ENCODE assay signal across 1 cellular context in genomic region chr15:42144841-42145375, GRCh38.
TF ChIP-seq lines count a peak whose summit lies in the region.

No MANE protein-coding gene starts in this region.

TF ChIP-seq in WTC11, 78 proteins besides CTCF, POLR2A, EP300 and RAD21 (continued from another document):
- TF ChIP-seq PRDM15 (CRISPR knock-in tag; IDR thresholded peaks at IDR 0.05) (no peak), CREM (CRISPR knock-in tag; IDR thresholded peaks at IDR 0.05) (no peak)
TF ChIP-seq in WTC11: peak in this region for 0.
